ENCODE assay signal across 2 cellular contexts in the genomic region with DNA sequence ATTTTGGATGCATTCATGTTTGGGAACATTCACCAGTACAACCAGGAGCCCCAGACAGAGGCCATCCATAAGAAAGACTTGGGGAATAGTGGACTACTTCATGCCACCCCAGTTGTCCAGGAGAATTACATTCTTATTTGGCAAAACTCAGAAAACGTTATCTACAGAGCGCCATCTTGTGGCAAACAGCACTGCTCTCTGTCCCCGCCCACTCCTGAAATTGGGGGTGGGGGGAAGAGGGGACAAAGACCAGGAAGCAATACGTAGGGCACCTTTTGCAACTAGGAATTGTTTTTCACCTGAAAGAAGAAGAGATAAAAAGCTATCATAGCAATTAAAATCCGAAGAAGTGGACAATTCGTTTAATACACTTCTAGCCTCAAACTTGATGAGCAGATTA.
TF ChIP-seq lines count a peak whose summit lies in the region.

No MANE protein-coding gene starts in this region.

TF ChIP-seq in IMR-90, 13 proteins besides CTCF, POLR2A, EP300 and RAD21:
- TF ChIP-seq, protein P1, sequence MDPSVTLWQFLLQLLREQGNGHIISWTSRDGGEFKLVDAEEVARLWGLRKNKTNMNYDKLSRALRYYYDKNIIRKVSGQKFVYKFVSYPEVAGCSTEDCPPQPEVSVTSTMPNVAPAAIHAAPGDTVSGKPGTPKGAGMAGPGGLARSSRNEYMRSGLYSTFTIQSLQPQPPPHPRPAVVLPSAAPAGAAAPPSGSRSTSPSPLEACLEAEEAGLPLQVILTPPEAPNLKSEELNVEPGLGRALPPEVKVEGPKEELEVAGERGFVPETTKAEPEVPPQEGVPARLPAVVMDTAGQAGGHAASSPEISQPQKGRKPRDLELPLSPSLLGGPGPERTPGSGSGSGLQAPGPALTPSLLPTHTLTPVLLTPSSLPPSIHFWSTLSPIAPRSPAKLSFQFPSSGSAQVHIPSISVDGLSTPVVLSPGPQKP (IDR thresholded peaks at IDR 0.05; ENCODE audit: borderline replicate concordance, low read depth, low read length) = no peak
- TF ChIP-seq MXI1 (IDR thresholded peaks at IDR 0.05; ENCODE audit: borderline replicate concordance, low read depth, low read length) = no peak
- TF ChIP-seq FOS (IDR thresholded peaks at IDR 0.05; ENCODE audit: low read depth, low read length) = no peak
- TF ChIP-seq SMC3 (IDR thresholded peaks at IDR 0.05; ENCODE audit: low read depth, low read length) = no peak
- TF ChIP-seq CEBPB (IDR thresholded peaks at IDR 0.05; ENCODE audit: low read depth, low read length) = no peak
- no peak for TF ChIP-seq NFE2L2 (IDR thresholded peaks at IDR 0.05; ENCODE audit: low read depth, low read length)
- TF ChIP-seq USF2 (IDR thresholded peaks at IDR 0.05; ENCODE audit: low read depth, low read length) = no peak
- TF ChIP-seq CHD1 (IDR thresholded peaks at IDR 0.05; ENCODE audit: low read depth, low read length) = no peak
- TF ChIP-seq RFX5 (IDR thresholded peaks at IDR 0.05; ENCODE audit: low read depth, low read length) = no peak
- TF ChIP-seq RCOR1 (IDR thresholded peaks at IDR 0.05; ENCODE audit: insufficient replicate concordance, low read length) = no peak
- TF ChIP-seq MAZ (IDR thresholded peaks at IDR 0.05; ENCODE audit: borderline replicate concordance, low read depth, low read length) = no peak
- TF ChIP-seq BHLHE40 (IDR thresholded peaks at IDR 0.05; ENCODE audit: low read depth, low read length) = no peak
- no peak for TF ChIP-seq MAFK (IDR thresholded peaks at IDR 0.05; ENCODE audit: low read depth, low read length)

TF ChIP-seq in K562, 482 proteins besides CTCF, POLR2A, EP300 and RAD21:
- TF ChIP-seq PCBP1 (IDR thresholded peaks at IDR 0.05; ENCODE audit: low read depth, low read length, poor library complexity, severe bottlenecking) (no peak), LARP7 (IDR thresholded peaks at IDR 0.05) (no peak), FOXA1 (IDR thresholded peaks at IDR 0.05; ENCODE audit: borderline replicate concordance) (no peak), MYBL2 (IDR thresholded peaks at IDR 0.05; ENCODE audit: low read depth) (no peak), MYBL2 (CRISPR knock-in tag; IDR thresholded peaks at IDR 0.05; ENCODE audit: borderline replicate concordance) (no peak), NELFE (IDR thresholded peaks at IDR 0.05; ENCODE audit: insufficient read depth, insufficient read length) (no peak), ELF2 (CRISPR knock-in tag; IDR thresholded peaks at IDR 0.05) (no peak), RBM22 (IDR thresholded peaks at IDR 0.05; ENCODE audit: low read depth, low read length, poor library complexity, severe bottlenecking) (no peak), SP2 (IDR thresholded peaks at IDR 0.05; ENCODE audit: extremely low read depth, low read depth, low read length, poor library complexity, severe bottlenecking) (no peak), VEZF1 (CRISPR knock-in tag; IDR thresholded peaks at IDR 0.05) (0 out of 2 replicates have a peak, but pooled peaks have one; percentile 20), ZKSCAN1 (IDR thresholded peaks at IDR 0.05; ENCODE audit: low read depth, low read length) (no peak), CREBBP (IDR thresholded peaks at IDR 0.05; ENCODE audit: low read depth, low read length) (no peak), PRMT5 (CRISPR knock-in tag; IDR thresholded peaks at IDR 0.05) (no peak), PBX2 (CRISPR knock-in tag; IDR thresholded peaks at IDR 0.05; ENCODE audit: low read depth) (no peak), PBX2 (tag; conservative IDR thresholded peaks at IDR 0.05; ENCODE audit: low read depth) (no peak), POLR2B (IDR thresholded peaks at IDR 0.05; ENCODE audit: low read depth, partially characterized antibody) (no peak), SMC3 (conservative IDR thresholded peaks at IDR 0.05; ENCODE audit: insufficient read depth, low read depth, low read length) (0 out of 2 replicates have a peak, but pooled peaks have one; percentile 26), ZNF316 (IDR thresholded peaks at IDR 0.05) (no peak)
